In genomic region chr4:20418865-20419451, GRCh38 we compare ENCODE assay signal across 8 cellular contexts.
DNase-seq lines count a peak whose midpoint lies in the region; ATAC-seq and TF ChIP-seq lines count a peak whose summit lies in the region.

No MANE protein-coding gene starts in this region.

- H3K36me3 ChIP-seq in BE2C, result no peaks in the 10 kb centered on the region
- H3K36me3 ChIP-seq in right atrium auricular region, result no peaks in the 10 kb centered on the region
- H3K36me3 ChIP-seq in spleen, result no peaks in the 10 kb centered on the region

- DNase-seq in BE2C (no peak), NCI-H2029 treated with DMSO at 0.1 percent for 48 hours (lab: John Stamatoyannopoulos, UW) (peak; percentile 29), amniotic epithelial cell (ENCODE audit: low read depth) (peak; percentile 80), right atrium auricular region (ENCODE audit: low spot score) (no peak), spleen (no peak), OCI-M2 (lab: John Stamatoyannopoulos, UW; ENCODE audit: unreplicated experiment) (no peak)

- ATAC-seq in GM18502 (IDR thresholded peaks at IDR 0.05; ENCODE audit: poor library complexity, unreplicated experiment), result peak; percentile 97
- peak; percentile 98 for ATAC-seq in HG02885 (IDR thresholded peaks at IDR 0.05; ENCODE audit: poor library complexity, unreplicated experiment)

- H3K4me1 ChIP-seq in BE2C, result peaks cover 6% of the 10 kb centered on the region; the same call in 1 of the 2 replicates
- no peaks in the 10 kb centered on the region for H3K4me1 ChIP-seq in right atrium auricular region
- peaks cover 0 to 23% (median 8%) of the 10 kb centered on the region in 6 donors for H3K4me1 ChIP-seq in spleen

- H3K9me3 ChIP-seq in BE2C (no peaks in the 10 kb centered on the region), right atrium auricular region (no peaks in the 10 kb centered on the region), spleen (no peaks in the 10 kb centered on the region)

- intact Hi-C loops in spleen (cut with DNase I; ENCODE audit: low total_unique reads), result no loop called here

- TF ChIP-seq CTCF in BE2C (IDR thresholded peaks at IDR 0.05; ENCODE audit: low read depth, low read length) (peak; percentile 70), right atrium auricular region (IDR thresholded peaks at IDR 0.05) (peak; percentile 15 to 60), spleen (IDR thresholded peaks at IDR 0.05 in 8 of 11, conservative IDR thresholded peaks at IDR 0.05 in 3 of 11) (peak in 8 of 11 experiments; percentile 20 to 58 (median 48))

- no peak for TF ChIP-seq POLR2A in spleen (IDR thresholded peaks at IDR 0.05)

- H3K27me3 ChIP-seq in BE2C (peaks cover 10% of the 10 kb centered on the region), right atrium auricular region (no peaks in the 10 kb centered on the region), spleen (replicated peaks in 1 of 7) (no peaks in the 10 kb centered on the region)

- no peak overlapping the region; the same call in 1 of the 2 replicates for H3K4me3 ChIP-seq in BE2C (ENCODE audit: low read depth, low read length)
- H3K4me3 ChIP-seq in right atrium auricular region, result peak overlapping the region; percentile 4 to 25
- H3K4me3 ChIP-seq in spleen, result peak overlapping the region in 4 of 8 donors; percentile 18 to 57 (median 26)

- WGBS in spleen, 5 donors, result 9 to 15% (median 11%) methylated on average over 4 of the region's 4 CpGs

- H3K27ac ChIP-seq in right atrium auricular region, result no peak overlapping the region
- peak overlapping the region in 1 of 8 donors; percentile 40 for H3K27ac ChIP-seq in spleen

Comparison
In these comparisons a context has a peak if more than half of its experiments do, and no peak if none do; other contexts are left out.
1. DNase-seq: peak in NCI-H2029 treated with DMSO at 0.1 percent for 48 hours (single experiment) and amniotic epithelial cell (single experiment); none in BE2C (single experiment), right atrium auricular region (single experiment), spleen (single experiment) and OCI-M2 (single experiment).
2. Peak in every context shown above with its lines, with median percentiles within 50 percentile points of each other: CTCF ChIP-seq.